In the genomic region with DNA sequence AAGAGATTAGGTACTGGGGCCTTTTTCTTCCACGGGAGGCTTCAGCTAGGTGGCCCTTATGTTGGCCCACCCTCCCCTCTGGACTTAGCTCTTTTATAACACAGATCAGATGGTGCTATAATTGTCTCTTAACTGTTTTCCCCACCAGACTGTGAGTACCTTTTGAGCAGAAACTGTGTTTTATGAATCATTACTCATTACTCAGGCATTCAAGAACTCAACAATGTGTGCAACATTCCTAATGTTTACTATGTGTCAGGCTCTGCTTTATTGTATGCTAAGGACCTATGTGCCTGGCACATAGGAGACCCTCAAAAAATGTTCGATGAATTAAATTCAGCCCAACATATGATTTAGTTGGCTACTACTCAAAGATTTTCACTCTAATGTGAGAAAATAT, we compare ENCODE assay signal across 1 cellular context.
TF ChIP-seq lines count a peak whose summit lies in the region.

No MANE protein-coding gene starts in this region.

TF ChIP-seq in HepG2, 621 proteins besides CTCF, POLR2A, EP300 and RAD21 (continued from another document):
- peak; percentile 20; the same call in 1 of the 2 replicates for TF ChIP-seq HOMEZ (CRISPR knock-in tag; IDR thresholded peaks at IDR 0.05; ENCODE audit: low read depth)
- TF ChIP-seq IKZF5 (CRISPR knock-in tag; IDR thresholded peaks at IDR 0.05) = no peak
- peak; percentile 71 for TF ChIP-seq FOSL2 (CRISPR knock-in tag; IDR thresholded peaks at IDR 0.05)
- no peak for TF ChIP-seq HNF4A (CRISPR knock-in tag; IDR thresholded peaks at IDR 0.05)
- TF ChIP-seq SOX5 (CRISPR knock-in tag; IDR thresholded peaks at IDR 0.05; ENCODE audit: borderline replicate concordance) = peak; percentile 56; the same call in 1 of the 2 replicates
- TF ChIP-seq AHDC1 (CRISPR knock-in tag; IDR thresholded peaks at IDR 0.05; ENCODE audit: borderline replicate concordance) = 0 out of 2 replicates have a peak, but pooled peaks have one; percentile 24
- TF ChIP-seq ERF (CRISPR knock-in tag; IDR thresholded peaks at IDR 0.05) = no peak
- no peak for TF ChIP-seq SMARCE1 (IDR thresholded peaks at IDR 0.05; ENCODE audit: borderline replicate concordance)
- TF ChIP-seq TEAD3 (CRISPR knock-in tag; optimal IDR thresholded peaks at IDR 0.05; ENCODE audit: borderline replicate concordance) = peak; percentile 14
- no peak for TF ChIP-seq SOX13 (IDR thresholded peaks at IDR 0.05)
- peak in 1 of 2 experiments; percentile 31; a peak in 1 of 4 replicates for TF ChIP-seq SOX13 (CRISPR knock-in tag; conservative IDR thresholded peaks at IDR 0.05 in 1 of 2, IDR thresholded peaks at IDR 0.05 in 1 of 2)
- peak; percentile 0; the same call in 1 of the 2 replicates for TF ChIP-seq CEBPB (IDR thresholded peaks at IDR 0.05; ENCODE audit: borderline replicate concordance, low read depth, low read length)
- no peak for TF ChIP-seq NFKBIZ (CRISPR knock-in tag; IDR thresholded peaks at IDR 0.05)
- no peak for TF ChIP-seq IRF2 (CRISPR knock-in tag; IDR thresholded peaks at IDR 0.05)
